8 cellular contexts compared by ENCODE assay signal in the genomic region with DNA sequence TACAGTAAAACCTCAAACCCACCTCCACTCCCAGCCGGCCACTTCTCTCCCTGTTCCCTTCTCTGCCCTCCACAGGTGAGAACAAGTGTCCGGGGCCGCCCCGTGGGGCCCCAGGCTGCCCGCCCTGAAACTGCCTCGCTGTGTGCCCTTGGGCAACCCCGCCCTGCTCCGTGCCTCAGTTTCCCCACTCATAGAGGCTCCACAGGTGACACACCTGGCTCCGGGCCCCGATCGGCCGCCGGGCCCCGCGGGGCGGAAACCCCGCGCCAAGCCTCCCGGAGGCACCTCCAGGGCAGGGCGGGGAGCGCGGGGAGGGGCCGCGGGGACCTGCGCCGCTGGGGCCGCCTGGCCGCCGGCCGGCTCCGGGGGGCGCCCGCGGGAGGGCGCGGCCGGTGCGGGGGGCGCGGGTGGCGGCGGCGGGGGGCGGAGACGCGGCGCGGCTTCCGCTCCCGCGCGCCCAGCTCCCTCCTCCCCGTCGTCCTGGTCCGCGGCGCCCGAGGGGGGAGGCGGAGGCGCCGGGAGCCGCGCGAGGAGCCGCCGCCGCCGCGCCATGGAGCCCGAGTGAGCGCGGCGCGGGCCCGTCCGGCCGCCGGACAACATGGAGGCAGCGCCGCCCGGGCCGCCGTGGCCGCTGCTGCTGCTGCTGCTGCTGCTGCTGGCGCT. TPM values are rescaled to one million over a fixed set of nuclear protein-coding genes. Genes with fewer than 3 reads are reported as not detected.
DNase-seq lines count a peak whose midpoint lies in the region; ATAC-seq and TF ChIP-seq lines count a peak whose summit lies in the region.

Gene LRP5, plus strand, starts transcription at position 475 of the 663 bp plus-strand sequence. Its CDS starts 124 bp downstream, at position 599.

- DNase-seq in activated CD8-positive, alpha-beta memory T cell treated with anti-CD3 and anti-CD28 coated beads, Interleukin-2, amount 50 U/mL, for 48 hours: no peak
- DNase-seq in MG63 (peak; percentile 44), breast epithelium (ENCODE audit: low spot score in 2 of 2) (no peak), kidney glomerular epithelial cell (lab: John Stamatoyannopoulos, UW) (peak; percentile 14), T-helper 9 cell (no peak)
- DNase-seq in stimulated activated naive B cell treated with anti-CD40 and anti-IgM and Interleukin-4, amounts not matched to agents 10 μg/mL and 1 μg/mL and 100 μg/mL, for 72 hours: no peak

- H3K4me3 ChIP-seq in MG63 (peak within 1 kb of the TSS; percentile 71), breast epithelium (peak within 1 kb of the TSS; percentile 61 to 96 (median 77))

- peak within 1 kb of the TSS; percentile 59 for H3K27ac Mint-ChIP-seq in stimulated activated naive B cell treated with anti-CD40 and anti-IgM and Interleukin-4, amounts not matched to agents 10 μg/mL and 1 μg/mL and 100 μg/mL, for 72 hours

- peaks cover 2 to 11% of the 10 kb centered on the region in 2 donors for H3K4me1 ChIP-seq in breast epithelium

- ATAC-seq in stimulated activated naive B cell treated with anti-CD40 and anti-IgM and Interleukin-4, amounts not matched to agents 10 μg/mL and 1 μg/mL and 100 μg/mL, for 72 hours (replicated peaks): peak; percentile 50 to 53
- ATAC-seq in GM19035 (IDR thresholded peaks at IDR 0.05; ENCODE audit: unreplicated experiment): no peak

- TF ChIP-seq POLR2A in breast epithelium (IDR thresholded peaks at IDR 0.05): no peak

- no peaks in the 10 kb centered on the region for H3K27me3 ChIP-seq in MG63
- no peaks in the 10 kb centered on the region for H3K27me3 ChIP-seq in breast epithelium

- H3K27ac ChIP-seq in breast epithelium: peak within 1 kb of the TSS; percentile 83 to 85

- no peaks in the 10 kb centered on the region for H3K9me3 ChIP-seq in MG63
- no peaks in the 10 kb centered on the region for H3K9me3 ChIP-seq in breast epithelium

- CTCF ChIA-PET in activated CD8-positive, alpha-beta memory T cell treated with anti-CD3 and anti-CD28 coated beads for 36 hours (lab: Charles Lee): interaction anchor here (2.4 kb wide), 1 partner anchor 15 kb away, joined by 8 read pairs; no protein-coding TSS in a partner anchor

- POLR2A ChIA-PET in activated CD8-positive, alpha-beta memory T cell treated with anti-CD3 and anti-CD28 coated beads for 36 hours (lab: Charles Lee): no interaction called here

- H3K36me3 Mint-ChIP-seq in stimulated activated naive B cell treated with anti-CD40 and anti-IgM and Interleukin-4, amounts not matched to agents 10 μg/mL and 1 μg/mL and 100 μg/mL, for 72 hours: no peaks in the 10 kb centered on the region

- no peaks in the 10 kb centered on the region for H3K9me3 Mint-ChIP-seq in stimulated activated naive B cell treated with anti-CD40 and anti-IgM and Interleukin-4, amounts not matched to agents 10 μg/mL and 1 μg/mL and 100 μg/mL, for 72 hours

- no peak for TF ChIP-seq CTCF in breast epithelium (IDR thresholded peaks at IDR 0.05)

- peak within 1 kb of the TSS; percentile 82 to 83 for H3K4me3 Mint-ChIP-seq in stimulated activated naive B cell treated with anti-CD40 and anti-IgM and Interleukin-4, amounts not matched to agents 10 μg/mL and 1 μg/mL and 100 μg/mL, for 72 hours

- peaks cover 37 to 43% of the 10 kb centered on the region in 2 donors for H3K27me3 Mint-ChIP-seq in stimulated activated naive B cell treated with anti-CD40 and anti-IgM and Interleukin-4, amounts not matched to agents 10 μg/mL and 1 μg/mL and 100 μg/mL, for 72 hours

- intact Hi-C loops in breast epithelium (cut with DNase I; ENCODE audit: low total_unique reads): no loop called here

- H3K4me1 Mint-ChIP-seq in stimulated activated naive B cell treated with anti-CD40 and anti-IgM and Interleukin-4, amounts not matched to agents 10 μg/mL and 1 μg/mL and 100 μg/mL, for 72 hours: peaks cover 19% of the 10 kb centered on the region in 2 donors

- H3K36me3 ChIP-seq in MG63 (no peaks in the 10 kb centered on the region), breast epithelium (no peaks in the 10 kb centered on the region)

RNA-seq across cellular contexts. Expression of gene LRP5, which starts in this region (rescaled TPM):
- 10 to 100 TPM; 10.2 to 10.7 TPM for total RNA-seq in activated CD8-positive, alpha-beta memory T cell treated with anti-CD3 and anti-CD28 coated beads for 36 hours
- 16.9 and 23.5 TPM in 2 replicates for total RNA-seq in MG63 (2014; rRNA removed; shearing (Covaris generic); ENCODE audit: low replicate concordance)
- 10 to 100 TPM; 23.6 to 48.8 (median 24.5) TPM for total RNA-seq in breast epithelium

Comparison
In these comparisons a context has a peak if more than half of its experiments do, and no peak if none do; other contexts are left out.
1. DNase-seq: peak in MG63 (single experiment) and kidney glomerular epithelial cell (single experiment); none in activated CD8-positive, alpha-beta memory T cell treated with anti-CD3 and anti-CD28 coated beads, Interleukin-2, amount 50 U/mL, for 48 hours (single experiment), breast epithelium (0 of 2), stimulated activated naive B cell treated with anti-CD40 and anti-IgM and Interleukin-4, amounts not matched to agents 10 μg/mL and 1 μg/mL and 100 μg/mL, for 72 hours (single experiment) and T-helper 9 cell (single experiment).